16 cellular contexts compared by ENCODE assay signal in genomic region chr14:104935026-104935650, GRCh38. TPM values are rescaled to one million over a fixed set of nuclear protein-coding genes. Genes with fewer than 3 reads are reported as not detected.
DNase-seq lines count a peak whose midpoint lies in the region; ATAC-seq and TF ChIP-seq lines count a peak whose summit lies in the region.
"Had no signal": no experiment of that assay in that cellular context is flagged by ENCODE, and none has a peak within 500 bp of the region (broad histone marks: within the 10 kb centered on the region; RNA-seq: fewer than 3 reads in every experiment).

No MANE protein-coding gene starts in this region.

- H3K4me1 Mint-ChIP-seq in T-helper 1 cell treated with Interleukin-12 subunit alpha and Interleukin-12 subunit beta and Interleukin-4 antibody, amounts not matched to agents 30 μg/mL and 1 μg/mL, for 36 hours (ENCODE audit: low read depth) = peaks cover 2% of the 10 kb centered on the region
- peaks cover 0 to 7% (median 7%) of the 10 kb centered on the region in 3 donors for H3K4me1 Mint-ChIP-seq in IgD-negative memory B cell
- H3K4me1 Mint-ChIP-seq in central memory CD8-positive, alpha-beta T cell = peaks cover 5% of the 10 kb centered on the region

- H3K36me3 Mint-ChIP-seq in T-helper 1 cell treated with Interleukin-12 subunit alpha and Interleukin-12 subunit beta and Interleukin-4 antibody, amounts not matched to agents 30 μg/mL and 1 μg/mL, for 36 hours (ENCODE audit: low read depth) = no peaks in the 10 kb centered on the region
- H3K36me3 Mint-ChIP-seq in IgD-negative memory B cell = no peaks in the 10 kb centered on the region
- peaks cover 4% of the 10 kb centered on the region for H3K36me3 Mint-ChIP-seq in central memory CD8-positive, alpha-beta T cell (ENCODE audit: insufficient read depth)

- no peak overlapping the region for H3K27ac Mint-ChIP-seq in T-helper 1 cell treated with Interleukin-12 subunit alpha and Interleukin-12 subunit beta and Interleukin-4 antibody, amounts not matched to agents 30 μg/mL and 1 μg/mL, for 36 hours
- H3K27ac Mint-ChIP-seq in IgD-negative memory B cell = no peak overlapping the region
- no peak overlapping the region for H3K27ac Mint-ChIP-seq in central memory CD8-positive, alpha-beta T cell (ENCODE audit: low read depth)

- H3K36me3 ChIP-seq in parathyroid adenoma (ENCODE audit: control insufficient read depth, insufficient read depth, low read length) = no peaks in the 10 kb centered on the region
- H3K36me3 ChIP-seq: cardiac muscle cell, heart left ventricle, transverse colon had no signal

- peak overlapping the region; percentile 34 for H3K27ac ChIP-seq in parathyroid adenoma
- H3K27ac ChIP-seq: cardiac muscle cell, heart left ventricle, transverse colon had no signal

- no peaks in the 10 kb centered on the region for H3K9me3 Mint-ChIP-seq in T-helper 1 cell treated with Interleukin-12 subunit alpha and Interleukin-12 subunit beta and Interleukin-4 antibody, amounts not matched to agents 30 μg/mL and 1 μg/mL, for 36 hours
- H3K9me3 Mint-ChIP-seq in IgD-negative memory B cell = no peaks in the 10 kb centered on the region
- H3K9me3 Mint-ChIP-seq in central memory CD8-positive, alpha-beta T cell = no peaks in the 10 kb centered on the region

- H3K4me2 ChIP-seq in parathyroid adenoma (ENCODE audit: low read length) = no peak overlapping the region

- no peak overlapping the region for H3K4me3 ChIP-seq in parathyroid adenoma (ENCODE audit: low read depth, low read length)
- H3K4me3 ChIP-seq: cardiac muscle cell, heart left ventricle, transverse colon had no signal

- no peak for ATAC-seq in central memory CD8-positive, alpha-beta T cell (replicated peaks; ENCODE audit: extremely low read depth, poor library complexity, severe bottlenecking)
- no peak for ATAC-seq in HG02938 (IDR thresholded peaks at IDR 0.05; ENCODE audit: unreplicated experiment)
- ATAC-seq: heart left ventricle had no signal

- H3K9ac ChIP-seq in parathyroid adenoma = no peak overlapping the region

- H3K27me3 ChIP-seq in parathyroid adenoma (ENCODE audit: control insufficient read depth, insufficient read depth, low read length) = no peaks in the 10 kb centered on the region

- H3K4me1 ChIP-seq in parathyroid adenoma = peaks cover 19% of the 10 kb centered on the region

- H3K4me3 Mint-ChIP-seq in T-helper 1 cell treated with Interleukin-12 subunit alpha and Interleukin-12 subunit beta and Interleukin-4 antibody, amounts not matched to agents 30 μg/mL and 1 μg/mL, for 36 hours = peak overlapping the region; percentile 81
- peak overlapping the region; percentile 0 to 75 (median 52) for H3K4me3 Mint-ChIP-seq in IgD-negative memory B cell
- peak overlapping the region; percentile 66 for H3K4me3 Mint-ChIP-seq in central memory CD8-positive, alpha-beta T cell

- TF ChIP-seq CTCF in parathyroid adenoma (IDR thresholded peaks at IDR 0.05) = no peak

- H3K79me2 ChIP-seq in parathyroid adenoma = no peaks in the 10 kb centered on the region

- DNase-seq in T-helper 1 cell (no peak), NCI-H2227 treated with DMSO at 0.1 percent for 48 hours (lab: John Stamatoyannopoulos, UW) (no peak), LoVo (ENCODE audit: low spot score) (no peak)
- DNase-seq in central memory CD8-positive, alpha-beta T cell (ENCODE audit: low spot score in 2 of 2) = no peak
- DNase-seq: ACHN; NCI-H1092; NCI-H510A treated with DMSO at 0.1 percent for 48 hours; SHP77 treated with DMSO at 0.1 percent for 48 hours; stimulated activated CD4-positive, alpha-beta T cell treated with anti-CD3 and anti-CD28 coated beads, Interleukin-12 subunit alpha, Interleukin-12 subunit beta, amount 100 ng/mL, for 4 hours; transverse colon had no signal

- peaks cover 21% of the 10 kb centered on the region for H3K27me3 Mint-ChIP-seq in T-helper 1 cell treated with Interleukin-12 subunit alpha and Interleukin-12 subunit beta and Interleukin-4 antibody, amounts not matched to agents 30 μg/mL and 1 μg/mL, for 36 hours (ENCODE audit: low read depth)
- H3K27me3 Mint-ChIP-seq in IgD-negative memory B cell = peaks cover 1% of the 10 kb centered on the region
- peaks cover 29% of the 10 kb centered on the region for H3K27me3 Mint-ChIP-seq in central memory CD8-positive, alpha-beta T cell

- H2AFZ ChIP-seq in parathyroid adenoma = peak overlapping the region; percentile 27

- no peaks in the 10 kb centered on the region for H3K9me3 ChIP-seq in parathyroid adenoma (ENCODE audit: control insufficient read depth, low read length)
- H3K9me3 ChIP-seq: heart left ventricle, transverse colon had no signal

RNA-seq across cellular contexts. Expression of gene PLD4, which starts 10.5 kb away (rescaled TPM):
- 103 TPM for polyA plus RNA-seq in IgD-negative memory B cell

RNA-seq across cellular contexts. Expression of gene AHNAK2, which starts 43.0 kb away (rescaled TPM):
- polyA plus RNA-seq in IgD-negative memory B cell = 0.68 TPM

RNA-seq across cellular contexts. Expression of gene CLBA1, which starts 50.5 kb away (rescaled TPM):
- 1.3 TPM for polyA plus RNA-seq in IgD-negative memory B cell
